In the genomic region with DNA sequence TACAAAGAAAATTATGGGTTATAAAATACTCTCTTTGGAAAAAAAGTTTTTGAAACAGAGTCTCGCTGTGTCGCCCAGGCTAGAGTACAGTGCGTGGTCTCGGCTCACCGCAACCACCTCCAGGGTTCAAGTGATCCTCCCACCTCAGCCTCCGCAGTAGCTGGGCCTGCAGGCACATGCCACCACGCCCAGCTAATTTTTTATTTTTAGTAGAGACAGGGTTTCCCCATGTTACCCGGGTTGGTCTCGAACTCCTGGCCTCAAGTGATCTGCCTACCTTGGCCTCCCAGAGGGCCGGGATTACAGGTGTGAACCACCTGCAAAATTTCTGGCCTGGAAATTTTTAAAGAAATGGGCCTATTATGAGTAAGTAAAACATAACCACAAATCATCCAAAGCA, we compare ENCODE assay signal across 15 cellular contexts. TPM values are rescaled to one million over a fixed set of nuclear protein-coding genes. Genes with fewer than 3 reads are reported as not detected.
DNase-seq lines count a peak whose midpoint lies in the region; ATAC-seq and TF ChIP-seq lines count a peak whose summit lies in the region.
"Had no signal": no experiment of that assay in that cellular context is flagged by ENCODE, and none has a peak within 500 bp of the region (broad histone marks: within the 10 kb centered on the region; RNA-seq: fewer than 3 reads in every experiment).

No MANE protein-coding gene starts in this region.

- ATAC-seq in HG02884 (IDR thresholded peaks at IDR 0.05; ENCODE audit: unreplicated experiment), result no peak
- ATAC-seq: A549, body of pancreas, sciatic nerve had no signal

- peaks cover 32% of the 10 kb centered on the region for H3K36me3 Mint-ChIP-seq in activated T-helper 2 cell treated with anti-CD3 and anti-CD28 coated beads, Interferon-gamma antibody, Interleukin-2, Interleukin-4, amounts not matched to agents 10 μg/mL and 5 μg/mL and 100 μg/mL, durations not matched to agents 14 hours and 24 hours and 36 hours (ENCODE audit: low read depth)
- H3K36me3 Mint-ChIP-seq in neural crest cell (ENCODE audit: low read depth), result no peaks in the 10 kb centered on the region
- H3K36me3 Mint-ChIP-seq: neural progenitor cell had no signal

- H3K27me3 ChIP-seq in OCI-LY1 (ENCODE audit: insufficient read depth, low read length), result no peaks in the 10 kb centered on the region
- H3K27me3 ChIP-seq: body of pancreas, neural progenitor cell had no signal

- peaks cover 57% of the 10 kb centered on the region for H3K4me1 Mint-ChIP-seq in activated T-helper 2 cell treated with anti-CD3 and anti-CD28 coated beads, Interferon-gamma antibody, Interleukin-2, Interleukin-4, amounts not matched to agents 10 μg/mL and 5 μg/mL and 100 μg/mL, durations not matched to agents 14 hours and 24 hours and 36 hours (ENCODE audit: low read depth)
- H3K4me1 Mint-ChIP-seq in neural crest cell, result peaks cover 21% of the 10 kb centered on the region

- peak overlapping the region; percentile 3; the same call in 1 of the 2 replicates for H3K4me2 ChIP-seq in OCI-LY1 (ENCODE audit: low read length)
- H3K4me2 ChIP-seq: A549, neural progenitor cell had no signal

- no peaks in the 10 kb centered on the region for H3K9me3 ChIP-seq in OCI-LY1 (ENCODE audit: low read length)
- H3K9me3 ChIP-seq: A549, body of pancreas had no signal

- H4K20me1 ChIP-seq in OCI-LY1 (ENCODE audit: insufficient read depth, low read length), result no peaks in the 10 kb centered on the region

- H3K9me2 ChIP-seq in OCI-LY1 (ENCODE audit: low read depth, low read length), result no peaks in the 10 kb centered on the region

- TF ChIP-seq CTCF in OCI-LY1 (IDR thresholded peaks at IDR 0.05; ENCODE audit: low read length), result no peak
- no peak for TF ChIP-seq CTCF in neural crest cell (conservative IDR thresholded peaks at IDR 0.05)

- H3K4me3 ChIP-seq in OCI-LY1 (ENCODE audit: low read depth, low read length, poor library complexity, severe bottlenecking), result no peak overlapping the region
- H3K4me3 ChIP-seq: A549, body of pancreas, neural progenitor cell had no signal

- H3F3A ChIP-seq in OCI-LY1 (ENCODE audit: insufficient read depth, low read length), result no peaks in the 10 kb centered on the region

- H3K4me3 Mint-ChIP-seq in activated T-helper 2 cell treated with anti-CD3 and anti-CD28 coated beads, Interferon-gamma antibody, Interleukin-2, Interleukin-4, amounts not matched to agents 10 μg/mL and 5 μg/mL and 100 μg/mL, durations not matched to agents 14 hours and 24 hours and 36 hours (ENCODE audit: low read depth), result peak overlapping the region; percentile 75
- peak overlapping the region; percentile 50 for H3K4me3 Mint-ChIP-seq in neural crest cell
- H3K4me3 Mint-ChIP-seq: neural progenitor cell had no signal

- peaks cover 84% of the 10 kb centered on the region for H3K79me2 ChIP-seq in OCI-LY1 (ENCODE audit: insufficient read depth, low read length)

- DNase-seq in activated CD8-positive, alpha-beta memory T cell treated with anti-CD3 and anti-CD28 coated beads, Interleukin-2, amount 50 U/mL, for 4 hours, result peak; percentile 15
- DNase-seq in activated CD8-positive, alpha-beta memory T cell treated with anti-CD3 and anti-CD28 coated beads for 24 hours, result no peak
- DNase-seq in activated T-helper 2 cell treated with anti-CD3 and anti-CD28 coated beads, Interferon-gamma antibody, Interleukin-2, Interleukin-4, amounts not matched to agents 10 μg/mL and 5 μg/mL and 100 μg/mL, durations not matched to agents 14 hours and 24 hours and 36 hours (ENCODE audit: low spot score), result no peak
- DNase-seq in neural crest cell (ENCODE audit: low read depth, low spot score) (no peak), NCI-H1694 (lab: John Stamatoyannopoulos, UW) (no peak), SK-N-DZ (ENCODE audit: low spot score) (no peak)
- DNase-seq: body of pancreas, NCI-H146, NCI-H69, T-helper 9 cell had no signal

- H3K27ac ChIP-seq in OCI-LY1 (ENCODE audit: low read depth, low read length, poor library complexity, severe bottlenecking), result no peak overlapping the region
- H3K27ac ChIP-seq: A549, body of pancreas, neural progenitor cell had no signal

- peak overlapping the region; percentile 73 for H3K27ac Mint-ChIP-seq in activated T-helper 2 cell treated with anti-CD3 and anti-CD28 coated beads, Interferon-gamma antibody, Interleukin-2, Interleukin-4, amounts not matched to agents 10 μg/mL and 5 μg/mL and 100 μg/mL, durations not matched to agents 14 hours and 24 hours and 36 hours
- H3K27ac Mint-ChIP-seq in neural crest cell (ENCODE audit: unreplicated experiment), result no peak overlapping the region
- H3K27ac Mint-ChIP-seq: neural progenitor cell had no signal

- H3K9ac ChIP-seq in OCI-LY1 (ENCODE audit: low read length), result no peak overlapping the region
- H3K9ac ChIP-seq: neural progenitor cell had no signal

- peaks cover 50% of the 10 kb centered on the region for H3K4me1 ChIP-seq in OCI-LY1 (ENCODE audit: insufficient read depth, low read length, severe bottlenecking)

- intact Hi-C loops in activated T-helper 2 cell treated with anti-CD3 and anti-CD28 coated beads, Interferon-gamma antibody, Interleukin-2, Interleukin-4, amounts not matched to agents 10 μg/mL and 5 μg/mL and 100 μg/mL, durations not matched to agents 14 hours and 24 hours and 36 hours (cut with micrococcal nuclease), result loop anchor here (5.0 kb wide), 3 partner anchors 83 to 263 kb away; no protein-coding TSS in a partner anchor

- no peak overlapping the region for H2AFZ ChIP-seq in OCI-LY1 (ENCODE audit: low read length)
- H2AFZ ChIP-seq: neural progenitor cell had no signal

- H3K27me3 Mint-ChIP-seq in activated T-helper 2 cell treated with anti-CD3 and anti-CD28 coated beads, Interferon-gamma antibody, Interleukin-2, Interleukin-4, amounts not matched to agents 10 μg/mL and 5 μg/mL and 100 μg/mL, durations not matched to agents 14 hours and 24 hours and 36 hours (ENCODE audit: low read depth), result no peaks in the 10 kb centered on the region
- no peaks in the 10 kb centered on the region for H3K27me3 Mint-ChIP-seq in neural crest cell (ENCODE audit: low read depth)

- no peaks in the 10 kb centered on the region for H3K9me3 Mint-ChIP-seq in activated T-helper 2 cell treated with anti-CD3 and anti-CD28 coated beads, Interferon-gamma antibody, Interleukin-2, Interleukin-4, amounts not matched to agents 10 μg/mL and 5 μg/mL and 100 μg/mL, durations not matched to agents 14 hours and 24 hours and 36 hours
- H3K9me3 Mint-ChIP-seq in neural crest cell, result no peaks in the 10 kb centered on the region
- H3K9me3 Mint-ChIP-seq: neural progenitor cell had no signal

- H3K36me3 ChIP-seq in OCI-LY1 (ENCODE audit: insufficient read depth, low read length), result no peaks in the 10 kb centered on the region
- H3K36me3 ChIP-seq: neural progenitor cell had no signal

RNA-seq across cellular contexts. Expression of a gene that starts 3.8 kb away (rescaled TPM):
- total RNA-seq in activated T-helper 2 cell treated with anti-CD3 and anti-CD28 coated beads, Interferon-gamma antibody, Interleukin-2, Interleukin-4, amounts not matched to agents 10 μg/mL and 5 μg/mL and 100 μg/mL, durations not matched to agents 14 hours and 24 hours and 36 hours, result 82.4 and 91.1 TPM in 2 replicates
- 37.5 and 39.6 TPM in 2 replicates for total RNA-seq in neural crest cell
- 29.3 TPM in 2 replicates for polyA plus RNA-seq in SK-N-DZ (2014; cell fraction: cytosol; rRNA removed)
- 117 and 121 TPM in 2 replicates for polyA plus RNA-seq in SK-N-DZ (2014; cell fraction: nucleus; rRNA removed)
